In genomic region chr18:61844726-61845125, GRCh38 we compare ENCODE assay signal across 9 cellular contexts. TPM values are rescaled to one million over a fixed set of nuclear protein-coding genes. Genes with fewer than 3 reads are reported as not detected.
"Had no signal": no experiment of that assay in that cellular context is flagged by ENCODE, and none has a peak within 500 bp of the region (broad histone marks: within the 10 kb centered on the region; RNA-seq: fewer than 3 reads in every experiment).

No MANE protein-coding gene starts in this region.

- H3K27ac ChIP-seq: HL-60, KMS-11 had no signal

- H3K4me2 ChIP-seq: KMS-11 had no signal

- H3K36me3 ChIP-seq: HAP-1 had no signal

- H3K9me3 ChIP-seq: HAP-1 had no signal

- DNase-seq: GOT3, H7, HFFc6, KBM-7 had no signal

- H3K9ac ChIP-seq: KMS-11 had no signal

- H3K4me3 ChIP-seq: HAP-1 had no signal

RNA-seq across cellular contexts. Expression of gene RNF152, which starts 48.1 kb away (rescaled TPM):
- total RNA-seq: HepG2 had no signal
- polyA plus RNA-seq: IgD-negative memory B cell had no signal
